ENCODE assay signal across 9 cellular contexts in the genomic region with DNA sequence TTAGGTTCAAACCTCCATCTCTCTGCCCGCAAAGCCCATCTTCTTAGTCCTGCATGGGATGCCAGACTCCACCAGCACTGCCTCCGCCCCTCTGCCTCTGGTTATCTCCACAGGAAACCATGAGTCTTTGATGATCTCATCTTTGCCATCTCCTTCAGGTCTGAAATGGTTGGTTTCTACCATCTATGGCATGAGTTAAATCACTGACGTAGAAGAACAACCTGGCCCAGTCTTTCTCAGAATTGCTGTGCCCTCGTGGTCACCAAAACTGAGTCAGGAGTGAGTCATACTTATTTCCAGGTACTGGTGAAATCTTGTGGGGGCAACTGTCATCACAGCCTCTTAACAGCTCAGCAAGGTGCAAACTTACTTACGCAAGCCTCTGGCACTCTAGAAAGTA.
A peak's percentile ranks its signal among the peaks of the same experiment; 100 is the strongest.
DNase-seq lines count a peak whose midpoint lies in the region; ATAC-seq lines count a peak whose summit lies in the region.
"Had no signal": no experiment of that assay in that cellular context is flagged by ENCODE, and none has a peak within 500 bp of the region (broad histone marks: within the 10 kb centered on the region; RNA-seq: fewer than 3 reads in every experiment).

No MANE protein-coding gene starts in this region.

- peak overlapping the region; percentile 85 for H3K27ac Mint-ChIP-seq in activated CD4-positive, alpha-beta memory T cell treated with anti-CD3 and anti-CD28 coated beads, Interleukin-2, amount 10 ng/mL, durations not matched to agents 7 days and 5 days

- no peak overlapping the region for H3K4me3 ChIP-seq in Jurkat, Clone E6-1 (ENCODE audit: low read length)

- peaks cover 2% of the 10 kb centered on the region for H3K27me3 Mint-ChIP-seq in activated CD4-positive, alpha-beta memory T cell treated with anti-CD3 and anti-CD28 coated beads, Interleukin-2, amount 10 ng/mL, durations not matched to agents 7 days and 5 days

- peaks cover 19% of the 10 kb centered on the region for H3K36me3 Mint-ChIP-seq in activated CD4-positive, alpha-beta memory T cell treated with anti-CD3 and anti-CD28 coated beads, Interleukin-2, amount 10 ng/mL, durations not matched to agents 7 days and 5 days (ENCODE audit: low read depth)

- peaks cover 64% of the 10 kb centered on the region for H3K4me1 Mint-ChIP-seq in activated CD4-positive, alpha-beta memory T cell treated with anti-CD3 and anti-CD28 coated beads, Interleukin-2, amount 10 ng/mL, durations not matched to agents 7 days and 5 days

- peaks cover 12% of the 10 kb centered on the region for H3K9me3 Mint-ChIP-seq in activated CD4-positive, alpha-beta memory T cell treated with anti-CD3 and anti-CD28 coated beads, Interleukin-2, amount 10 ng/mL, durations not matched to agents 7 days and 5 days

- no peak for ATAC-seq in GM21619 (IDR thresholded peaks at IDR 0.05; ENCODE audit: unreplicated experiment)
- no peak for ATAC-seq in GM21737 (IDR thresholded peaks at IDR 0.05; ENCODE audit: unreplicated experiment)
- no peak for ATAC-seq in left cardiac atrium

- peak overlapping the region; percentile 3 for H3K4me3 Mint-ChIP-seq in activated CD4-positive, alpha-beta memory T cell treated with anti-CD3 and anti-CD28 coated beads, Interleukin-2, amount 10 ng/mL, durations not matched to agents 7 days and 5 days

- intact Hi-C loops in left cardiac atrium (cut with DNase I), result no loop called here

- peak; percentile 58 for DNase-seq in Jurkat, Clone E6-1 (ENCODE audit: low read depth, low spot score)
- peak; percentile 80 for DNase-seq in activated CD4-positive, alpha-beta memory T cell treated with anti-CD3 and anti-CD28 coated beads, Interleukin-2, amount 10 ng/mL, durations not matched to agents 7 days and 5 days
- peak; percentile 29 for DNase-seq in effector CD4-positive, alpha-beta T cell
- peak; percentile 17 for DNase-seq in stimulated activated CD8-positive, alpha-beta memory T cell treated with anti-CD3 and anti-CD28 coated beads, Interleukin-15, amount 100 ng/mL, for 1 hour (ENCODE audit: low read depth)
- no peak for DNase-seq in dermis blood vessel endothelial cell
- DNase-seq in left cardiac atrium, result no peak
- DNase-seq: NCI-H345 had no signal

- POLR2A ChIA-PET in activated CD4-positive, alpha-beta memory T cell treated with anti-CD3 and anti-CD28 coated beads, Interleukin-2, amount 10 ng/mL, durations not matched to agents 7 days and 5 days (lab: Charles Lee), result interaction anchor here (1.2 to 1.3 kb wide), 2 partner anchors 16 to 1537 kb away, joined by 3 to 5 read pairs; no protein-coding TSS in a partner anchor

- CTCF ChIA-PET in activated CD4-positive, alpha-beta memory T cell treated with anti-CD3 and anti-CD28 coated beads, Interleukin-2, amount 10 ng/mL, durations not matched to agents 7 days and 5 days (lab: Charles Lee), result interaction anchor here (1.5 kb wide), 1 partner anchor 48 kb away, joined by 4 read pairs; no protein-coding TSS in a partner anchor

Comparison
In these comparisons a context has a peak if more than half of its experiments do, and no peak if none do; other contexts are left out.
1. DNase-seq: peak in Jurkat, Clone E6-1 (single experiment), activated CD4-positive, alpha-beta memory T cell treated with anti-CD3 and anti-CD28 coated beads, Interleukin-2, amount 10 ng/mL, durations not matched to agents 7 days and 5 days (single experiment), effector CD4-positive, alpha-beta T cell (single experiment) and stimulated activated CD8-positive, alpha-beta memory T cell treated with anti-CD3 and anti-CD28 coated beads, Interleukin-15, amount 100 ng/mL, for 1 hour (single experiment); none in dermis blood vessel endothelial cell (single experiment) and left cardiac atrium (single experiment).